Comparison of ENCODE assay signal across 8 cellular contexts in genomic region chr7:12729112-12729511, GRCh38. TPM values are rescaled to one million over a fixed set of nuclear protein-coding genes. Genes with fewer than 3 reads are reported as not detected.
A peak's percentile ranks its signal among the peaks of the same experiment; 100 is the strongest.
DNase-seq lines count a peak whose midpoint lies in the region; ATAC-seq and TF ChIP-seq lines count a peak whose summit lies in the region.

No MANE protein-coding gene starts in this region.

- H3K27ac Mint-ChIP-seq in effector memory CD8-positive, alpha-beta T cell, result no peak overlapping the region

- H3K4me1 Mint-ChIP-seq in effector memory CD8-positive, alpha-beta T cell (ENCODE audit: low read depth in 2 of 2), result peaks cover 7 to 15% of the 10 kb centered on the region in 2 donors

- no peaks in the 10 kb centered on the region for H3K27me3 Mint-ChIP-seq in effector memory CD8-positive, alpha-beta T cell

- no peaks in the 10 kb centered on the region for H3K9me3 Mint-ChIP-seq in effector memory CD8-positive, alpha-beta T cell

- H3K9me3 ChIP-seq in SK-N-MC (ENCODE audit: low read depth, low read length) (no peaks in the 10 kb centered on the region), stomach (no peaks in the 10 kb centered on the region)

- no peak overlapping the region for H3K4me3 Mint-ChIP-seq in effector memory CD8-positive, alpha-beta T cell

- WGBS in stomach, 5 donors, result 14 to 28% (median 16%) methylated on average over 7 of the region's 7 CpGs

- no peak overlapping the region for H3K9ac ChIP-seq in SK-N-MC (ENCODE audit: insufficient read length)

- TF ChIP-seq CTCF in stomach (IDR thresholded peaks at IDR 0.05) (no peak), GM13976 (IDR thresholded peaks at IDR 0.05; ENCODE audit: borderline replicate concordance, control extremely low read depth, extremely low read depth, insufficient read depth, missing control alignments) (no peak)

- peaks cover 6 to 28% (median 12%) of the 10 kb centered on the region in 4 donors for H3K4me1 ChIP-seq in stomach

- TF ChIP-seq POLR2A in stomach (IDR thresholded peaks at IDR 0.05), result no peak

- no peak for TF ChIP-seq EP300 in stomach (IDR thresholded peaks at IDR 0.05)

- in situ Hi-C loops in GM13976 (cut with MboI; ENCODE audit: low sequenced_read_pairs, unreplicated experiment), result no loop called here

- no peak overlapping the region for H3K4me3 ChIP-seq in SK-N-MC
- peak overlapping the region in 1 of 4 donors; percentile 7 for H3K4me3 ChIP-seq in stomach

- intact Hi-C loops in left cardiac atrium (cut with DNase I), result no loop called here
- intact Hi-C loops in stomach (cut with DNase I; ENCODE audit: low total_unique reads), result no loop called here

- H3K36me3 ChIP-seq in SK-N-MC (ENCODE audit: insufficient read depth, low read length) (no peaks in the 10 kb centered on the region), stomach (no peaks in the 10 kb centered on the region)

- peak; percentile 60 to 75 for ATAC-seq in left cardiac atrium
- ATAC-seq in GM19328 (IDR thresholded peaks at IDR 0.05; ENCODE audit: unreplicated experiment), result no peak
- no peak for ATAC-seq in effector memory CD8-positive, alpha-beta T cell (replicated peaks)

- H3K27ac ChIP-seq in SK-N-MC (peak overlapping the region; percentile 39; the same call in 1 of the 2 replicates), stomach (peak overlapping the region in 2 of 5 donors; percentile 18 to 27)

- peak; percentile 32 to 46 for DNase-seq in NCI-H524 (lab: John Stamatoyannopoulos, UW)
- DNase-seq in NCI-H524 treated with DMSO at 0.1 percent for 48 hours (lab: John Stamatoyannopoulos, UW), result no peak
- no peak for DNase-seq in SK-N-MC (ENCODE audit: low read depth, low spot score)
- peak; percentile 86 for DNase-seq in left cardiac atrium
- DNase-seq in stomach, result peak; percentile 84
- DNase-seq in GM13976 (ENCODE audit: low spot score), result no peak
- no peak for DNase-seq in effector memory CD8-positive, alpha-beta T cell

- H3K36me3 Mint-ChIP-seq in effector memory CD8-positive, alpha-beta T cell (ENCODE audit: insufficient read depth), result peaks cover 2% of the 10 kb centered on the region

- H3K27me3 ChIP-seq in stomach, result no peaks in the 10 kb centered on the region

RNA-seq across cellular contexts. Expression of gene ARL4A, which starts 41.7 kb away (rescaled TPM):
- total RNA-seq in left cardiac atrium (10 to 100 TPM; 13.9 to 17.9 TPM), stomach (10 to 100 TPM in 4 of 5 donors, 1 to 10 TPM in 1; 1.2 to 55.4 (median 17.4) TPM)
- 10 to 100 TPM; 25.4 to 46.5 (median 37.3) TPM for polyA plus RNA-seq in stomach

Comparison
In these comparisons a context has a peak if more than half of its experiments do, and no peak if none do; other contexts are left out.
1. DNase-seq: peak in NCI-H524 (2 of 2), left cardiac atrium (single experiment) and stomach (single experiment); none in NCI-H524 treated with DMSO at 0.1 percent for 48 hours (single experiment), SK-N-MC (single experiment), GM13976 (single experiment) and effector memory CD8-positive, alpha-beta T cell (0 of 3).
2. ATAC-seq: peak in left cardiac atrium (2 of 2); none in GM19328 (single experiment) and effector memory CD8-positive, alpha-beta T cell (single experiment).